13 cellular contexts compared by ENCODE assay signal in genomic region chr6:126035764-126036163, GRCh38.
"Had no signal": no experiment of that assay in that cellular context is flagged by ENCODE, and none has a peak within 500 bp of the region (broad histone marks: within the 10 kb centered on the region; RNA-seq: fewer than 3 reads in every experiment).

No MANE protein-coding gene starts in this region.

- FAIRE-seq: small intestine had no signal

- H3K4me3 Mint-ChIP-seq: nephron had no signal

- H3K4me3 ChIP-seq: esophagus squamous epithelium, gastroesophageal sphincter, right atrium auricular region had no signal

- H3K36me3 ChIP-seq: neutrophil had no signal

- H3K27me3 ChIP-seq: esophagus squamous epithelium, gastroesophageal sphincter, neutrophil, right atrium auricular region had no signal

- H3K9me3 Mint-ChIP-seq: naive B cell, nephron had no signal

- H3K4me1 Mint-ChIP-seq: naive B cell had no signal

- H3K27ac ChIP-seq: esophagus squamous epithelium, gastroesophageal sphincter, neutrophil, right atrium auricular region had no signal

- DNase-seq: effector memory CD4-positive, alpha-beta T cell; esophagus squamous epithelium; foreskin fibroblast; glutamatergic neuron; naive B cell; small intestine; stimulated activated CD4-positive, alpha-beta T cell treated with anti-CD3 and anti-CD28 coated beads, Interleukin-2, amount 100 ng/mL, for 48 hours; stimulated activated naive CD4-positive, alpha-beta T cell treated with Interleukin-2 at 50 U/mL for 16 hours; trophoblast cell had no signal

- H3K9me3 ChIP-seq: esophagus squamous epithelium, gastroesophageal sphincter, neutrophil, right atrium auricular region had no signal

- H3K27me3 Mint-ChIP-seq: naive B cell had no signal
